19 cellular contexts compared by ENCODE assay signal in the genomic region with DNA sequence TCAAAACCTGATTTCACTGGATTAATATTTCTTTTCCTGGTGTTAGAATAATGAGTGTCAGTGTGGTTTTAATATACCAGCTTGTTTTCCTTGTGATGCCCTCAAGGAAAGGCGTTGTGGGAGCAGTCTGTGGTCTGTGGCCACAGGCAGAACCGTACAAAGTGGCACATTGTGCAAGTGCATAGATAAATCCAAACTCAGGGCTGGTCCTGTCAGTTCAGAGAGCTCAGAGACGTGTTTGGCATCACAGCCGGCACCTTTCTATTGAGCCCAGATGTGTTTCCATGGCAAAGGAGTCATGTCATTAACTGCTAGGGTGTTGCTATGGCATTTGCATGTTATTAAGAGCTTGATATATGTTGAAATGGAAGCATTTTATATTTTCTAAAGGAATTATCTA.
"Had no signal": no experiment of that assay in that cellular context is flagged by ENCODE, and none has a peak within 500 bp of the region (broad histone marks: within the 10 kb centered on the region; RNA-seq: fewer than 3 reads in every experiment).

No MANE protein-coding gene starts in this region.

- H3K27ac ChIP-seq: transverse colon had no signal

- FAIRE-seq: small intestine, TTC549 had no signal

- H3K9me3 ChIP-seq: transverse colon had no signal

- DNase-seq: activated CD4-positive, alpha-beta T cell treated with anti-CD3 and anti-CD28 coated beads for 48 hours; activated CD8-positive, alpha-beta memory T cell treated with anti-CD3 and anti-CD28 coated beads, Interleukin-2, amount 50 U/mL, for 4 hours; activated CD8-positive, alpha-beta T cell treated with anti-CD3 and anti-CD28 coated beads, Interleukin-2, amount 10 ng/mL, durations not matched to agents 7 days and 5 days; activated gamma-delta T cell treated with Interleukin-2 at 50 U/mL for 16 hours; amygdala; cortex of kidney; effector CD4-positive, alpha-beta T cell; hypothalamus; mesendoderm; posterior cingulate gyrus; right cardiac atrium; small intestine; stimulated activated CD4-positive, alpha-beta T cell treated with anti-CD3 and anti-CD28 coated beads, Interleukin-4, amount 100 ng/mL, for 24 hours; stimulated activated naive CD4-positive, alpha-beta T cell; T-helper 2 cell; transverse colon had no signal

- H3K4me3 ChIP-seq: transverse colon had no signal

- H3K36me3 ChIP-seq: transverse colon had no signal

- H3K27me3 ChIP-seq: transverse colon had no signal

- ATAC-seq: activated CD8-positive, alpha-beta T cell treated with anti-CD3 and anti-CD28 coated beads, Interleukin-2, amount 10 ng/mL, durations not matched to agents 7 days and 5 days; natural killer cell treated with Interleukin-12 subunit alpha and Interleukin-12 subunit beta and Interleukin-15 and Interleukin-18, amount 100 ng/mL, for 72 hours; right cardiac atrium; WTC11 had no signal
